ENCODE assay signal across 10 cellular contexts in the genomic region with DNA sequence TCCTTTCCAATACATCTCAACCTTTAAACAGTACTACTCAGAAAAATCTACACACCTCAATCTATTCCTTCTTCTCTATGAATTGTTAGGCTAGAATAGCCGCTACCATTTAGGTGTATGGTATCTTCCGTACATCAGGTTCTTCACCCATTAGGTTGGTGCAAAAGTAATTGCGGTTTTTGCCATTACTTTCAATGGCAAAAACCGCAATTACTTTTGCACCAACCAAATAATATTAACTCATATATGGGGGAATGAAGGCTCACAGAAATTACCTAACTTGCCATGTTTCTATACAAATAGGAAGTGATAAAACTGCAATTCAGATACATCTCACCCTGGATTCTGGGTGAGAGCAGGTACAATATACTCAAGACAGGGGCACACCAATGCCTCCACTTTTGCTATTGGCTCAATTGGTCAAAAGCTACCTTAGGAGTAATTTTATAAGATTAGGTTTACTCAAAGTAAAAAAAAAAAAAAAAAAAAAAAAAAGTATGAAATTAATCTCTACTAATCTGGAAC. TPM values are rescaled to one million over a fixed set of nuclear protein-coding genes. Genes with fewer than 3 reads are reported as not detected.
DNase-seq lines count a peak whose midpoint lies in the region; ATAC-seq and TF ChIP-seq lines count a peak whose summit lies in the region.
"Had no signal": no experiment of that assay in that cellular context is flagged by ENCODE, and none has a peak within 500 bp of the region (broad histone marks: within the 10 kb centered on the region; RNA-seq: fewer than 3 reads in every experiment).

No MANE protein-coding gene starts in this region.

- H3K4me1 ChIP-seq in ACC112 (ENCODE audit: control insufficient read depth, insufficient read depth, low read length, unreplicated experiment): peaks cover 73% of the 10 kb centered on the region

- BruUV-seq in Calu3 (replicated peaks; lab: Mats Ljungman, UMichigan): no TSS peak

- H3K27ac Mint-ChIP-seq in Calu3 (ENCODE audit: unreplicated experiment) (peak overlapping the region; percentile 73), activated B cell treated with CpG ODN at 0.5 μM for 24 hours (peak overlapping the region; percentile 94), immature natural killer cell (peak overlapping the region; percentile 85 to 94 (median 88))

- peak overlapping the region; percentile 95 for H3K27ac ChIP-seq in ACC112 (ENCODE audit: low read depth, low read length)

- no peak overlapping the region for H3K4me3 Mint-ChIP-seq in Calu3 (ENCODE audit: low read depth, unreplicated experiment)
- peak overlapping the region; percentile 66 for H3K4me3 Mint-ChIP-seq in activated B cell treated with CpG ODN at 0.5 μM for 24 hours
- peak overlapping the region in 4 of 5 donors; percentile 72 to 81 (median 79) for H3K4me3 Mint-ChIP-seq in immature natural killer cell

- no peaks in the 10 kb centered on the region for H3K36me3 ChIP-seq in ACC112 (ENCODE audit: insufficient read depth, low read length)
- H3K36me3 ChIP-seq: Peyer's patch had no signal

- H3K9me3 Mint-ChIP-seq in Calu3 (ENCODE audit: low read depth, unreplicated experiment): no peaks in the 10 kb centered on the region
- H3K9me3 Mint-ChIP-seq in activated B cell treated with CpG ODN at 0.5 μM for 24 hours: no peaks in the 10 kb centered on the region
- H3K9me3 Mint-ChIP-seq in immature natural killer cell: no peaks in the 10 kb centered on the region
- H3K9me3 Mint-ChIP-seq: type B pancreatic cell had no signal

- TF ChIP-seq CTCF in Calu3 (IDR thresholded peaks at IDR 0.05; ENCODE audit: unreplicated experiment): no peak
- TF ChIP-seq CTCF in activated B cell treated with CpG ODN at 0.5 μM for 24 hours (IDR thresholded peaks at IDR 0.05): no peak

- H2AFZ ChIP-seq in ACC112 (ENCODE audit: low read length, unreplicated experiment): no peak overlapping the region

- H3K36me3 Mint-ChIP-seq in Calu3 (ENCODE audit: insufficient read depth, unreplicated experiment): no peaks in the 10 kb centered on the region
- no peaks in the 10 kb centered on the region for H3K36me3 Mint-ChIP-seq in activated B cell treated with CpG ODN at 0.5 μM for 24 hours (ENCODE audit: low read depth)
- H3K36me3 Mint-ChIP-seq in immature natural killer cell: no peaks in the 10 kb centered on the region
- H3K36me3 Mint-ChIP-seq: type B pancreatic cell had no signal

- POLR2A ChIA-PET in activated B cell treated with CpG ODN at 0.5 μM for 24 hours (lab: Charles Lee): interaction anchor here (0.6 to 2.9 kb wide), 7 partner anchors 11 to 371 kb away, joined by 3 to 23 read pairs (median 7); no protein-coding TSS in a partner anchor

- intact Hi-C loops in Calu3 (cut with micrococcal nuclease; ENCODE audit: unreplicated experiment) (no loop called here), activated B cell treated with CpG ODN at 0.5 μM for 24 hours (cut with micrococcal nuclease) (loop anchor here (1.0 to 10.0 kb wide), 5 partner anchors 63 to 507 kb away; no protein-coding TSS in a partner anchor)

- no peaks in the 10 kb centered on the region for H3K27me3 ChIP-seq in ACC112 (ENCODE audit: insufficient read depth, low read length)
- H3K27me3 ChIP-seq: Peyer's patch had no signal

- DNase-seq in Calu3: no peak
- DNase-seq in activated B cell treated with CpG ODN at 0.5 μM for 24 hours: no peak
- DNase-seq in immature natural killer cell: no peak
- no peak for DNase-seq in NCI-H2107 treated with DMSO at 0.1 percent for 48 hours (lab: John Stamatoyannopoulos, UW; ENCODE audit: unreplicated experiment)
- no peak for DNase-seq in NCI-H345 treated with DMSO at 0.1 percent for 48 hours (lab: John Stamatoyannopoulos, UW; ENCODE audit: unreplicated experiment)
- DNase-seq in AG08395 (ENCODE audit: low spot score): no peak
- DNase-seq in KG1 (lab: John Stamatoyannopoulos, UW): no peak

- no peaks in the 10 kb centered on the region for H3K79me2 ChIP-seq in ACC112 (ENCODE audit: control insufficient read depth, insufficient read depth, low read length, unreplicated experiment)

- H3K27me3 Mint-ChIP-seq in Calu3 (ENCODE audit: unreplicated experiment) (no peaks in the 10 kb centered on the region), activated B cell treated with CpG ODN at 0.5 μM for 24 hours (no peaks in the 10 kb centered on the region), immature natural killer cell (ENCODE audit: low read depth in 3 of 3) (peaks cover 0 to 3% (median 0%) of the 10 kb centered on the region in 3 donors)
- H3K27me3 Mint-ChIP-seq: type B pancreatic cell had no signal

- CTCF ChIA-PET in Calu3 (lab: Charles Lee): interaction anchor here (0.9 kb wide), 1 partner anchor 20 kb away, joined by 9 read pairs; no protein-coding TSS in a partner anchor
- CTCF ChIA-PET in activated B cell treated with CpG ODN at 0.5 μM for 24 hours (lab: Charles Lee): interaction anchor here (1.0 kb wide), 1 partner anchor 38 kb away, joined by 3 read pairs; the partner anchor contains the start of gene ARHGAP18

- no peak for ATAC-seq in activated B cell treated with CpG ODN at 0.5 μM for 24 hours (ENCODE audit: low read depth)

- H3K4me1 Mint-ChIP-seq in Calu3 (ENCODE audit: low read depth, unreplicated experiment) (peaks cover 39% of the 10 kb centered on the region), activated B cell treated with CpG ODN at 0.5 μM for 24 hours (peaks cover 50% of the 10 kb centered on the region), immature natural killer cell (peaks cover 46 to 50% of the 10 kb centered on the region in 2 donors)

- H3K4me3 ChIP-seq in ACC112 (ENCODE audit: low read depth, low read length): no peak overlapping the region

RNA-seq across cellular contexts. Expression of gene ARHGAP18, which starts 37.7 kb away (rescaled TPM):
- 64.5 and 65.6 TPM in 2 replicates for total RNA-seq in Calu3 (2022)
- 7.9 and 9.0 TPM in 2 replicates for total RNA-seq in activated B cell treated with CpG ODN at 0.5 μM for 24 hours
- 1 to 10 TPM; 4.2 to 9.9 (median 6.7) TPM for polyA plus RNA-seq in immature natural killer cell
